ENCODE assay signal across 8 cellular contexts in the genomic region with DNA sequence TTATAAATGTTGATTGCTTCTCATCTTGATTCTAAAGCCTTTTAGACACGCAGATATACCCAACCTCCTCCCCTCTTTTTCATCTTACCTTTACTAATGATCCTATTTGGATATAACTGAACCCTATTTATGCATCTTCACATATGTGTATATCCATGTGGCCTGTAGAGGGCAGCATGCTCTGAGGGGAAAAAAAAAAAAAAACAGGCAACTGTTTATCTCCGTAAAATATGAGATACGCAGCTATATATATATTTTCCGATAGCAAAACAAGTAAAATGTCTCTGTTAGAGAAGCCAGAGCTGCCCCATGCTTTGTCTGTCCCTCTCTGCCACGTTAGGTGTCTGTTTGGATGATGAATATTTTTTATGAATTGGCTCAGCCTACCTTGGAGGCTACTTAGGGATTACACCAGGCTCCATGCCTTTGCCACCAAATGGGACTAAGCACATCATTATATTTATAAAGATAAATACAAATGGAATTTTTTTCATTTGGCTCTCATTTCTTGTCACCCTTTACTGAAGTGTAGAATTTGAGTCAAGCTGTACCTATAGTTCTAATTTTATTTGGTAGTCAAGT.
A peak's percentile ranks its signal among the peaks of the same experiment; 100 is the strongest.
DNase-seq lines count a peak whose midpoint lies in the region; ATAC-seq and TF ChIP-seq lines count a peak whose summit lies in the region.

No MANE protein-coding gene starts in this region.

- DNase-seq in GM03348 (ENCODE audit: low spot score): peak; percentile 31
- DNase-seq in MV-4-11 (lab: John Stamatoyannopoulos, UW): peak; percentile 34
- DNase-seq in foreskin fibroblast: peak in 1 of 2 donors; percentile 72
- DNase-seq in activated CD8-positive, alpha-beta memory T cell treated with anti-CD3 and anti-CD28 coated beads, Interleukin-2, amount 10 ng/mL, durations not matched to agents 7 days and 5 days: no peak
- DNase-seq in activated CD8-positive, alpha-beta memory T cell treated with anti-CD3 and anti-CD28 coated beads, Interleukin-2, amount 50 U/mL, for 48 hours: no peak

- no peaks in the 10 kb centered on the region for H3K4me1 Mint-ChIP-seq in activated CD8-positive, alpha-beta memory T cell treated with anti-CD3 and anti-CD28 coated beads, Interleukin-2, amount 10 ng/mL, durations not matched to agents 7 days and 5 days

- no peaks in the 10 kb centered on the region for H3K9me3 ChIP-seq in SU-DHL-6 (ENCODE audit: insufficient read depth, low read length)

- no peaks in the 10 kb centered on the region for H3K36me3 Mint-ChIP-seq in activated CD8-positive, alpha-beta memory T cell treated with anti-CD3 and anti-CD28 coated beads, Interleukin-2, amount 10 ng/mL, durations not matched to agents 7 days and 5 days

- H3K4me3 Mint-ChIP-seq in activated CD8-positive, alpha-beta memory T cell treated with anti-CD3 and anti-CD28 coated beads, Interleukin-2, amount 10 ng/mL, durations not matched to agents 7 days and 5 days: no peak overlapping the region

- H3K27me3 ChIP-seq in SU-DHL-6 (ENCODE audit: low read length): no peaks in the 10 kb centered on the region
- H3K27me3 ChIP-seq in rectal smooth muscle tissue (ENCODE audit: control insufficient read depth, insufficient read depth, low read length): no peaks in the 10 kb centered on the region

- H4K20me1 ChIP-seq in SU-DHL-6 (ENCODE audit: low read depth, low read length): peaks cover 6% of the 10 kb centered on the region; the same call in 1 of the 2 replicates

- CTCF ChIA-PET in activated CD8-positive, alpha-beta memory T cell treated with anti-CD3 and anti-CD28 coated beads, Interleukin-2, amount 10 ng/mL, durations not matched to agents 7 days and 5 days (lab: Charles Lee): interaction anchor here (0.7 kb wide), 2 partner anchors 19 to 56 kb away, joined by 3 read pairs; no protein-coding TSS in a partner anchor

- ATAC-seq in GM21786 (IDR thresholded peaks at IDR 0.05; ENCODE audit: unreplicated experiment): peak; percentile 85
- no peak for ATAC-seq in activated CD8-positive, alpha-beta memory T cell treated with anti-CD3 and anti-CD28 coated beads, Interleukin-2, amount 10 ng/mL, durations not matched to agents 7 days and 5 days

- peaks cover 4% of the 10 kb centered on the region; the same call in 1 of the 2 replicates for H3K36me3 ChIP-seq in SU-DHL-6 (ENCODE audit: low read length)
- H3K36me3 ChIP-seq in rectal smooth muscle tissue (ENCODE audit: control insufficient read depth, insufficient read depth, low read length): no peaks in the 10 kb centered on the region

- peak; percentile 99 for TF ChIP-seq CTCF in SU-DHL-6 (IDR thresholded peaks at IDR 0.05; ENCODE audit: insufficient read depth, low read length, poor library complexity, severe bottlenecking)
- peak; percentile 69 for TF ChIP-seq CTCF in foreskin fibroblast (IDR thresholded peaks at IDR 0.05; ENCODE audit: low read depth, low read length)

- H3K27me3 Mint-ChIP-seq in activated CD8-positive, alpha-beta memory T cell treated with anti-CD3 and anti-CD28 coated beads, Interleukin-2, amount 10 ng/mL, durations not matched to agents 7 days and 5 days: peaks cover 4% of the 10 kb centered on the region

- H3F3A ChIP-seq in SU-DHL-6 (ENCODE audit: insufficient read depth): peaks cover 9% of the 10 kb centered on the region

- H3K27ac ChIP-seq in SU-DHL-6 (ENCODE audit: low read depth, low read length) (no peak overlapping the region), rectal smooth muscle tissue (ENCODE audit: low read depth, low read length) (no peak overlapping the region)

- H3K9ac ChIP-seq in SU-DHL-6 (ENCODE audit: low read length): no peak overlapping the region
- H3K9ac ChIP-seq in rectal smooth muscle tissue (ENCODE audit: low read length): no peak overlapping the region

- no peaks in the 10 kb centered on the region for H3K9me3 Mint-ChIP-seq in activated CD8-positive, alpha-beta memory T cell treated with anti-CD3 and anti-CD28 coated beads, Interleukin-2, amount 10 ng/mL, durations not matched to agents 7 days and 5 days (ENCODE audit: low read depth)

- H3K4me1 ChIP-seq in rectal smooth muscle tissue (ENCODE audit: control insufficient read depth, insufficient read depth, low read length): no peaks in the 10 kb centered on the region

- H2AFZ ChIP-seq in SU-DHL-6 (ENCODE audit: low read depth, low read length, severe bottlenecking): no peak overlapping the region

- H3K27ac Mint-ChIP-seq in activated CD8-positive, alpha-beta memory T cell treated with anti-CD3 and anti-CD28 coated beads, Interleukin-2, amount 10 ng/mL, durations not matched to agents 7 days and 5 days: no peak overlapping the region

- H3K79me2 ChIP-seq in SU-DHL-6 (ENCODE audit: insufficient read depth, low read length): no peaks in the 10 kb centered on the region

- peak overlapping the region; percentile 31 for H3K4me2 ChIP-seq in SU-DHL-6 (ENCODE audit: low read depth, low read length, poor library complexity, severe bottlenecking)

- H3K4me3 ChIP-seq in SU-DHL-6 (ENCODE audit: insufficient read depth, low read length, poor library complexity, severe bottlenecking) (no peak overlapping the region), foreskin fibroblast (ENCODE audit: low read depth in 1 of 2, low read length in 2 of 2) (no peak overlapping the region), rectal smooth muscle tissue (ENCODE audit: low read length) (peak overlapping the region; percentile 40)

- H3K9me2 ChIP-seq in SU-DHL-6 (replicated peaks; ENCODE audit: insufficient read depth, low read length): no peaks in the 10 kb centered on the region

Comparison
In these comparisons a context has a peak if more than half of its experiments do, and no peak if none do; other contexts are left out.
1. DNase-seq: peak in GM03348 (single experiment) and MV-4-11 (single experiment); none in activated CD8-positive, alpha-beta memory T cell treated with anti-CD3 and anti-CD28 coated beads, Interleukin-2, amount 10 ng/mL, durations not matched to agents 7 days and 5 days (single experiment) and activated CD8-positive, alpha-beta memory T cell treated with anti-CD3 and anti-CD28 coated beads, Interleukin-2, amount 50 U/mL, for 48 hours (single experiment).